19 cellular contexts compared by ENCODE assay signal in the genomic region with DNA sequence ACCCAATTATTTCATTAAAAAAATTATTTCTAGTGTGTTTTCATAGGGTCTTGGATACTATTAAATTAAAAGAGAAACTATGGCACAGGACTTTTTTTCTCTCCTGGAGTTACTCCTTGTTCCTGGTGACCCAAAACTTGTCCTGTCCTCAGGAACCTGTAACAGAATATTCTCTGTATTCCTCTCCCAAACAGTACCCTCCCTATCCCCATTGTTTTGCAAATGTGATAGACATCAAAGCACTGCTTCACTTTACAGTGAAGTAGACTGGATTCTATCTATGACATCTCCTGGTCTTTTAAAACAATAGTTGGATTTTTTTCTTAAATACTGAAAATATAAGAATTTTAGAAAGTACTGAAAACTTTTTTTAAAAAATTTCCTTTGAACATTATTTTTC.
"Had no signal": no experiment of that assay in that cellular context is flagged by ENCODE, and none has a peak within 500 bp of the region (broad histone marks: within the 10 kb centered on the region; RNA-seq: fewer than 3 reads in every experiment).

No MANE protein-coding gene starts in this region.

- H3K4me3 ChIP-seq: esophagus muscularis mucosa, spleen, testis, tibial nerve, upper lobe of right lung, vagina had no signal

- ATAC-seq: natural killer cell; sciatic nerve; stimulated activated memory B cell treated with anti-CD40 and anti-IgM and Interleukin-4, amounts not matched to agents 10 μg/mL and 1 μg/mL and 100 μg/mL, for 72 hours; upper lobe of right lung had no signal

- H3K79me2 ChIP-seq: parathyroid adenoma had no signal

- FAIRE-seq: islet of Langerhans had no signal

- H3K4me1 Mint-ChIP-seq: stimulated activated memory B cell treated with anti-CD40 and anti-IgM and Interleukin-4, amounts not matched to agents 10 μg/mL and 1 μg/mL and 100 μg/mL, for 72 hours had no signal

- H3K9me3 Mint-ChIP-seq: natural killer cell; stimulated activated memory B cell treated with anti-CD40 and anti-IgM and Interleukin-4, amounts not matched to agents 10 μg/mL and 1 μg/mL and 100 μg/mL, for 72 hours; stimulated activated naive CD8-positive, alpha-beta T cell treated with anti-CD3 and anti-CD28 coated beads, Interleukin-15, Interleukin-2, amounts not matched to agents 100 ng/mL and 50 ng/mL, for 24 hours had no signal

- H2AFZ ChIP-seq: parathyroid adenoma had no signal

- H3K27me3 Mint-ChIP-seq: stimulated activated memory B cell treated with anti-CD40 and anti-IgM and Interleukin-4, amounts not matched to agents 10 μg/mL and 1 μg/mL and 100 μg/mL, for 72 hours; stimulated activated naive CD8-positive, alpha-beta T cell treated with anti-CD3 and anti-CD28 coated beads, Interleukin-15, Interleukin-2, amounts not matched to agents 100 ng/mL and 50 ng/mL, for 24 hours had no signal

- H3K27me3 ChIP-seq: esophagus muscularis mucosa, spleen, testis, tibial nerve, upper lobe of right lung, vagina had no signal

- H3K27ac ChIP-seq: epithelial cell of prostate, esophagus muscularis mucosa, parathyroid adenoma, spleen, testis, tibial nerve, upper lobe of right lung, vagina had no signal

- H3K4me3 Mint-ChIP-seq: natural killer cell; stimulated activated memory B cell treated with anti-CD40 and anti-IgM and Interleukin-4, amounts not matched to agents 10 μg/mL and 1 μg/mL and 100 μg/mL, for 72 hours; stimulated activated naive CD8-positive, alpha-beta T cell treated with anti-CD3 and anti-CD28 coated beads, Interleukin-15, Interleukin-2, amounts not matched to agents 100 ng/mL and 50 ng/mL, for 24 hours had no signal

- H3K9ac ChIP-seq: parathyroid adenoma had no signal

- H3K4me1 ChIP-seq: esophagus muscularis mucosa, parathyroid adenoma, spleen, testis, upper lobe of right lung, vagina had no signal

- DNase-seq: cortex of kidney; effector memory CD4-positive, alpha-beta T cell; kidney glomerular epithelial cell; natural killer cell; spleen; stimulated activated CD4-positive, alpha-beta T cell treated with anti-CD3 and anti-CD28 coated beads, Interleukin-15, amount 100 ng/mL, for 24 hours; stimulated activated CD4-positive, alpha-beta T cell treated with anti-CD3 and anti-CD28 coated beads, Interleukin-1b, Interleukin-23, amount 100 ng/mL, for 48 hours; stimulated activated CD4-positive, alpha-beta T cell treated with anti-CD3 and anti-CD28 coated beads, Interleukin-4, amount 100 ng/mL, for 24 hours; testis; upper lobe of right lung had no signal

- H3K9me3 ChIP-seq: esophagus muscularis mucosa, spleen, testis, tibial nerve, upper lobe of right lung, vagina had no signal

- H3K27ac Mint-ChIP-seq: natural killer cell; stimulated activated memory B cell treated with anti-CD40 and anti-IgM and Interleukin-4, amounts not matched to agents 10 μg/mL and 1 μg/mL and 100 μg/mL, for 72 hours; stimulated activated naive CD8-positive, alpha-beta T cell treated with anti-CD3 and anti-CD28 coated beads, Interleukin-15, Interleukin-2, amounts not matched to agents 100 ng/mL and 50 ng/mL, for 24 hours had no signal
